ENCODE assay signal across 1 cellular context in genomic region chr1:6461538-6462411, GRCh38.
TF ChIP-seq lines count a peak whose summit lies in the region.

No MANE protein-coding gene starts in this region.

TF ChIP-seq in HepG2, 621 proteins besides CTCF, POLR2A, EP300 and RAD21 (continues in another document):
- no peak for TF ChIP-seq LCORL (IDR thresholded peaks at IDR 0.05)
- no peak for TF ChIP-seq LCORL (CRISPR knock-in tag; IDR thresholded peaks at IDR 0.05)
- peak; percentile 61 for TF ChIP-seq HNRNPH1 (optimal IDR thresholded peaks at IDR 0.05; ENCODE audit: low read depth, low read length)
- no peak for TF ChIP-seq ZBTB44 (CRISPR knock-in tag; IDR thresholded peaks at IDR 0.05)
- TF ChIP-seq ZNF704 (CRISPR knock-in tag; IDR thresholded peaks at IDR 0.05; ENCODE audit: borderline replicate concordance): no peak
- TF ChIP-seq BCLAF1 (IDR thresholded peaks at IDR 0.05): no peak
- no peak; the same call in 1 of the 2 replicates for TF ChIP-seq ZNF414 (CRISPR knock-in tag; IDR thresholded peaks at IDR 0.05)
- TF ChIP-seq MBD4 (IDR thresholded peaks at IDR 0.05; ENCODE audit: borderline replicate concordance, low read length): 0 out of 2 replicates have a peak, but pooled peaks have one; percentile 34
- TF ChIP-seq ZNF232 (CRISPR knock-in tag; IDR thresholded peaks at IDR 0.05; ENCODE audit: borderline replicate concordance): 0 out of 2 replicates have a peak, but pooled peaks have one; percentile 20
- TF ChIP-seq BRD4 (CRISPR knock-in tag; IDR thresholded peaks at IDR 0.05): no peak
- TF ChIP-seq PCBP1 (IDR thresholded peaks at IDR 0.05; ENCODE audit: borderline replicate concordance, low read depth, low read length): no peak
- no peak for TF ChIP-seq AKAP8 (CRISPR knock-in tag; IDR thresholded peaks at IDR 0.05)
- no peak for TF ChIP-seq MEIS1 (CRISPR knock-in tag; IDR thresholded peaks at IDR 0.05; ENCODE audit: borderline replicate concordance)
- TF ChIP-seq ZNF687 (CRISPR knock-in tag; IDR thresholded peaks at IDR 0.05): peak; percentile 2
- no peak for TF ChIP-seq RELA (CRISPR knock-in tag; IDR thresholded peaks at IDR 0.05)
- TF ChIP-seq PLSCR1 (CRISPR knock-in tag; IDR thresholded peaks at IDR 0.05; ENCODE audit: borderline replicate concordance): no peak; the same call in 1 of the 2 replicates
- no peak for TF ChIP-seq FOXO1 (CRISPR knock-in tag; IDR thresholded peaks at IDR 0.05)
- no peak for TF ChIP-seq ONECUT2 (CRISPR knock-in tag; IDR thresholded peaks at IDR 0.05)
- no peak for TF ChIP-seq ZBTB33 (CRISPR knock-in tag; IDR thresholded peaks at IDR 0.05)
- TF ChIP-seq MLX (CRISPR knock-in tag; IDR thresholded peaks at IDR 0.05): no peak
- no peak for TF ChIP-seq MED8 (CRISPR knock-in tag; IDR thresholded peaks at IDR 0.05; ENCODE audit: insufficient replicate concordance)
- TF ChIP-seq HOMEZ (CRISPR knock-in tag; IDR thresholded peaks at IDR 0.05; ENCODE audit: low read depth): no peak
- no peak for TF ChIP-seq ZNF644 (CRISPR knock-in tag; IDR thresholded peaks at IDR 0.05; ENCODE audit: low read depth)
- peak in 1 of 2 experiments; percentile 23; a peak in 2 of 4 replicates for TF ChIP-seq HMGXB4 (CRISPR knock-in tag; IDR thresholded peaks at IDR 0.05; ENCODE audit: borderline replicate concordance in 1 of 2, low read depth in 1 of 2)
- no peak for TF ChIP-seq ZNF770 (CRISPR knock-in tag; IDR thresholded peaks at IDR 0.05)
- TF ChIP-seq ZNF280D (CRISPR knock-in tag; IDR thresholded peaks at IDR 0.05): no peak
- peak; percentile 78 for TF ChIP-seq ZBTB38 (CRISPR knock-in tag; IDR thresholded peaks at IDR 0.05)
- no peak for TF ChIP-seq ARNTL (CRISPR knock-in tag; IDR thresholded peaks at IDR 0.05)
